8 cellular contexts compared by ENCODE assay signal in the genomic region with DNA sequence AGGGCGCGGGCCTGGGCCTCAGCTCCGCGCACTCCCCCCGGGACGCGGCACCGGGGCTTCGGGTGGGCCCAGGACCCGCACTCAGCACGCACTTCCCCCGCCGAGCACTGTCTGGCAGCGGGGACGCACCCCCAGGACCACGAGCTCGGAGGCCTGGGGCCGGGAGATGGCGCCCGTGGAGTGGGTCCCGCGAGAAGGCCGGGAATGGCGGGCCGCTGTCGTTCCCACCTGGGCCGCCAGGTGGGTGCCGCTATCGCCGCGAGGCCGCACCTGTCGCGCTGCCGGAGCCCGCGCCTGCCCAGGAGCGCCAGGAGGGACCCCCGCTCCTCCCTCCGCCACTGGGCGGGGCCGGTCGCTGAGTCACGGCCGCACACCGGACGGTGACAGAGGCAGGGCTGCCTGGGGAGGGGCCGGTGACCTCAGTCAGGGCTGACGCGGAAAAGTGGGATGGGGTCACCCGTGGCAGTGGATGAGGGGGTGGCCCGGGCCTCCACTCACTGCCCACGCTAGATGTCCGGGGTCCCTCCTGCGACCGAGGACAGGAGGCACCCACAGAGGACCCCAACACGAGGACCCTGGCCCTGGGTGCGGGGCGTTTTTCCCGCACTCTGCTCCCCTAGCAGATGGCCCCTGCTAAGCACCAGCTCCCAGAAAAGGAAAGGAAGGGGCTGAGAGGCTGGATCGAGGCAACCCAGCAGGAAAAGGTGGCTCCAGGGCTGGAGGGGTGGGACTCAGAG. TPM values are rescaled to one million over a fixed set of nuclear protein-coding genes. Genes with fewer than 3 reads are reported as not detected.
DNase-seq lines count a peak whose midpoint lies in the region; TF ChIP-seq lines count a peak whose summit lies in the region.

No MANE protein-coding gene starts in this region.

- H3K36me3 ChIP-seq in ascending aorta: no peaks in the 10 kb centered on the region

- H3K4me1 ChIP-seq in ascending aorta: peaks cover 21 to 47% of the 10 kb centered on the region in 2 donors

- peak overlapping the region; percentile 65 to 96 for H3K4me3 ChIP-seq in ascending aorta

- peak; percentile 25 to 58 (median 44) for TF ChIP-seq CTCF in ascending aorta (IDR thresholded peaks at IDR 0.05)

- H3K9me3 ChIP-seq in ascending aorta: no peaks in the 10 kb centered on the region

- H3K27me3 ChIP-seq in ascending aorta: no peaks in the 10 kb centered on the region

- H3K27ac ChIP-seq in ascending aorta: peak overlapping the region; percentile 95 to 100

- intact Hi-C loops in ascending aorta (cut with DNase I): loop anchor here (2.0 to 10.0 kb wide), 2 partner anchors 81 to 345 kb away; a partner anchor contains a TSS

- DNase-seq in DMS 273 (lab: John Stamatoyannopoulos, UW; ENCODE audit: unreplicated experiment) (peak; percentile 47), DMS 273 treated with DMSO at 0.1 percent for 48 hours (lab: John Stamatoyannopoulos, UW) (no peak), RKO (ENCODE audit: low spot score) (peak; percentile 45), ascending aorta (ENCODE audit: low spot score in 2 of 2) (peak in 1 of 2 donors; percentile 77), iPS-NIHi11 (ENCODE audit: low spot score) (peak; percentile 78), D341Med (ENCODE audit: low spot score) (no peak), C1 segment of cervical spinal cord (lab: John Stamatoyannopoulos, UW) (no peak)
- peak; percentile 58 for DNase-seq in stimulated activated CD4-positive, alpha-beta T cell treated with anti-CD3 and anti-CD28 coated beads, Interleukin-4, amount 100 ng/mL, for 24 hours

RNA-seq across cellular contexts. Expression of a gene that starts 6.9 kb away (rescaled TPM):
- total RNA-seq in ascending aorta: 6,075 TPM

RNA-seq across cellular contexts. Expression of a gene that starts 8.7 kb away (rescaled TPM):
- total RNA-seq in ascending aorta: not detected

RNA-seq across cellular contexts. Expression of a gene that starts 32.7 kb away (rescaled TPM):
- 75.6 TPM for total RNA-seq in ascending aorta

Comparison
In these comparisons a context has a peak if more than half of its experiments do, and no peak if none do; other contexts are left out.
1. DNase-seq: peak in DMS 273 (single experiment), RKO (single experiment), iPS-NIHi11 (single experiment) and stimulated activated CD4-positive, alpha-beta T cell treated with anti-CD3 and anti-CD28 coated beads, Interleukin-4, amount 100 ng/mL, for 24 hours (single experiment); none in DMS 273 treated with DMSO at 0.1 percent for 48 hours (single experiment), D341Med (single experiment) and C1 segment of cervical spinal cord (0 of 14).